1 cellular context compared by ENCODE assay signal in genomic region chr16:74666425-74667214, GRCh38.
TF ChIP-seq lines count a peak whose summit lies in the region.

RFWD3 (minus strand) TSS chr16:74666877; CDS start chr16:74661449, 5,428 bp downstream.

TF ChIP-seq in HepG2, 621 proteins besides CTCF, POLR2A, EP300 and RAD21 (continued from another document and continues in another):
- TF ChIP-seq AKNA (CRISPR knock-in tag; IDR thresholded peaks at IDR 0.05; ENCODE audit: borderline replicate concordance): 0 out of 2 replicates have a peak, but pooled peaks have one; percentile 46
- TF ChIP-seq ZFP91 (CRISPR knock-in tag; IDR thresholded peaks at IDR 0.05; ENCODE audit: borderline replicate concordance): peak; percentile 67; the same call in 1 of the 2 replicates
- no peak for TF ChIP-seq ZNF660 (CRISPR knock-in tag; IDR thresholded peaks at IDR 0.05; ENCODE audit: borderline replicate concordance, low read depth)
- 0 out of 2 replicates have a peak, but pooled peaks have one; percentile 73 for TF ChIP-seq HOXA5 (CRISPR knock-in tag; IDR thresholded peaks at IDR 0.05)
- TF ChIP-seq EED (CRISPR knock-in tag; IDR thresholded peaks at IDR 0.05): no peak
- peak; percentile 91 for TF ChIP-seq AGO2 (optimal IDR thresholded peaks at IDR 0.05; ENCODE audit: low read depth, low read length)
- no peak for TF ChIP-seq AKAP8 (CRISPR knock-in tag; IDR thresholded peaks at IDR 0.05)
- no peak for TF ChIP-seq MAFG (CRISPR knock-in tag; IDR thresholded peaks at IDR 0.05)
- no peak for TF ChIP-seq ZNF33A (CRISPR knock-in tag; IDR thresholded peaks at IDR 0.05; ENCODE audit: borderline replicate concordance)
- no peak for TF ChIP-seq SMC3 (IDR thresholded peaks at IDR 0.05; ENCODE audit: low read length)
- TF ChIP-seq PLRG1 (conservative IDR thresholded peaks at IDR 0.05): no peak
- peak; percentile 93 for TF ChIP-seq HDAC1 (CRISPR knock-in tag; IDR thresholded peaks at IDR 0.05)
- TF ChIP-seq ZNF552 (CRISPR knock-in tag; IDR thresholded peaks at IDR 0.05; ENCODE audit: borderline replicate concordance): peak; percentile 82; the same call in 1 of the 2 replicates
- peak; percentile 96 for TF ChIP-seq SIN3A (IDR thresholded peaks at IDR 0.05; ENCODE audit: borderline replicate concordance, low read depth, low read length)
- no peak for TF ChIP-seq ZKSCAN1 (IDR thresholded peaks at IDR 0.05; ENCODE audit: low read length)
- TF ChIP-seq KDM6A (CRISPR knock-in tag; IDR thresholded peaks at IDR 0.05; ENCODE audit: low read depth): no peak
- peak; percentile 78; the same call in 1 of the 2 replicates for TF ChIP-seq ZBTB20 (CRISPR knock-in tag; IDR thresholded peaks at IDR 0.05; ENCODE audit: borderline replicate concordance, low read depth)
- TF ChIP-seq ZNF431 (CRISPR knock-in tag; IDR thresholded peaks at IDR 0.05; ENCODE audit: borderline replicate concordance, low read depth): no peak
- no peak; the same call in 1 of the 2 replicates for TF ChIP-seq ZNF770 (CRISPR knock-in tag; IDR thresholded peaks at IDR 0.05)
- TF ChIP-seq ATF7 (IDR thresholded peaks at IDR 0.05): no peak
- peak; percentile 34; the same call in 1 of the 2 replicates for TF ChIP-seq ATF7 (CRISPR knock-in tag; IDR thresholded peaks at IDR 0.05)
- peak; percentile 71 for TF ChIP-seq TBX2 (CRISPR knock-in tag; IDR thresholded peaks at IDR 0.05; ENCODE audit: borderline replicate concordance)
- TF ChIP-seq RBM39 (IDR thresholded peaks at IDR 0.05; ENCODE audit: low read depth, low read length, poor library complexity, severe bottlenecking): peak; percentile 95
- TF ChIP-seq ZSCAN5A (CRISPR knock-in tag; IDR thresholded peaks at IDR 0.05; ENCODE audit: borderline replicate concordance): no peak
- peak; percentile 69; the same call in 1 of the 2 replicates for TF ChIP-seq HOXD1 (CRISPR knock-in tag; IDR thresholded peaks at IDR 0.05)
- TF ChIP-seq MLX (CRISPR knock-in tag; IDR thresholded peaks at IDR 0.05): no peak
- no peak for TF ChIP-seq SRSF4 (IDR thresholded peaks at IDR 0.05; ENCODE audit: low read depth, low read length, poor library complexity, severe bottlenecking)
- TF ChIP-seq ZNF326 (CRISPR knock-in tag; IDR thresholded peaks at IDR 0.05; ENCODE audit: borderline replicate concordance): no peak
- TF ChIP-seq IRF2 (CRISPR knock-in tag; IDR thresholded peaks at IDR 0.05): peak; percentile 66; the same call in 1 of the 2 replicates
- TF ChIP-seq ZNF691 (CRISPR knock-in tag; IDR thresholded peaks at IDR 0.05; ENCODE audit: borderline replicate concordance, low read depth): peak; percentile 91; the same call in 1 of the 2 replicates
- TF ChIP-seq RARA (CRISPR knock-in tag; IDR thresholded peaks at IDR 0.05): no peak
- peak; percentile 91; the same call in 1 of the 2 replicates for TF ChIP-seq ZNF547 (CRISPR knock-in tag; IDR thresholded peaks at IDR 0.05)
- TF ChIP-seq UBTF (CRISPR knock-in tag; IDR thresholded peaks at IDR 0.05): peak; percentile 85
- peak; percentile 92 for TF ChIP-seq MAX (IDR thresholded peaks at IDR 0.05)
- peak; percentile 77; the same call in 1 of the 2 replicates for TF ChIP-seq ZNF75D (CRISPR knock-in tag; IDR thresholded peaks at IDR 0.05; ENCODE audit: borderline replicate concordance)
- no peak for TF ChIP-seq TEF (CRISPR knock-in tag; IDR thresholded peaks at IDR 0.05)
- TF ChIP-seq SP5 (CRISPR knock-in tag; IDR thresholded peaks at IDR 0.05; ENCODE audit: borderline replicate concordance, low read depth): no peak; the same call in 1 of the 2 replicates
- TF ChIP-seq ZNF383 (CRISPR knock-in tag; IDR thresholded peaks at IDR 0.05; ENCODE audit: borderline replicate concordance): no peak
- no peak for TF ChIP-seq FOXA1 (IDR thresholded peaks at IDR 0.05)
- TF ChIP-seq FOXA1 (CRISPR knock-in tag; IDR thresholded peaks at IDR 0.05): no peak
- peak; percentile 58; the same call in 1 of the 2 replicates for TF ChIP-seq RFX5 (IDR thresholded peaks at IDR 0.05; ENCODE audit: low read depth, low read length)
- TF ChIP-seq SRSF1 (optimal IDR thresholded peaks at IDR 0.05; ENCODE audit: low read depth, low read length): peak; percentile 68
- peak; percentile 21; the same call in 1 of the 2 replicates for TF ChIP-seq ATF3 (CRISPR knock-in tag; IDR thresholded peaks at IDR 0.05)
- TF ChIP-seq SALL1 (CRISPR knock-in tag; IDR thresholded peaks at IDR 0.05): peak; percentile 83; the same call in 1 of the 2 replicates
- TF ChIP-seq ZFP82 (CRISPR knock-in tag; IDR thresholded peaks at IDR 0.05; ENCODE audit: borderline replicate concordance): 0 out of 2 replicates have a peak, but pooled peaks have one; percentile 67
- TF ChIP-seq TCF7L2 (IDR thresholded peaks at IDR 0.05; ENCODE audit: low read depth, low read length): no peak
- TF ChIP-seq PTBP1 (IDR thresholded peaks at IDR 0.05; ENCODE audit: low read depth, low read length, poor library complexity, severe bottlenecking): no peak
- TF ChIP-seq PHF8 (CRISPR knock-in tag; IDR thresholded peaks at IDR 0.05): peak; percentile 98
- peak; percentile 74 for TF ChIP-seq DR1 (CRISPR knock-in tag; IDR thresholded peaks at IDR 0.05)
- TF ChIP-seq KDM2A (CRISPR knock-in tag; IDR thresholded peaks at IDR 0.05; ENCODE audit: borderline replicate concordance, low read depth): peak; percentile 67; the same call in 1 of the 2 replicates
- TF ChIP-seq ZNF839 (CRISPR knock-in tag; IDR thresholded peaks at IDR 0.05; ENCODE audit: borderline replicate concordance): peak; percentile 60; the same call in 1 of the 2 replicates
- peak; percentile 72; the same call in 1 of the 2 replicates for TF ChIP-seq ZNF34 (CRISPR knock-in tag; IDR thresholded peaks at IDR 0.05; ENCODE audit: borderline replicate concordance)
